Comparison of ENCODE assay signal across 10 cellular contexts in genomic region chr17:32489320-32490100, GRCh38. TPM values are rescaled to one million over a fixed set of nuclear protein-coding genes. Genes with fewer than 3 reads are reported as not detected.
DNase-seq lines count a peak whose midpoint lies in the region; ATAC-seq and TF ChIP-seq lines count a peak whose summit lies in the region.
"Had no signal": no experiment of that assay in that cellular context is flagged by ENCODE, and none has a peak within 500 bp of the region (broad histone marks: within the 10 kb centered on the region; RNA-seq: fewer than 3 reads in every experiment).

No MANE protein-coding gene starts in this region.

- H3K4me3 ChIP-seq in BLaER1 (peak overlapping the region; percentile 88), GM08714 (ENCODE audit: low read length) (peak overlapping the region; percentile 59)
- H3K4me3 ChIP-seq: coronary artery, right atrium auricular region had no signal

- intact Hi-C loops in Calu3 (cut with micrococcal nuclease; ENCODE audit: unreplicated experiment): no loop called here

- DNase-seq in WTC11 (ENCODE audit: low spot score): no peak
- DNase-seq in Calu3: no peak
- no peak for DNase-seq in NCI-H1105 (lab: John Stamatoyannopoulos, UW)
- DNase-seq in NCI-H345 treated with DMSO at 0.1 percent for 48 hours (lab: John Stamatoyannopoulos, UW; ENCODE audit: unreplicated experiment): no peak

- ATAC-seq in WTC11 (no peak), GM18858 (IDR thresholded peaks at IDR 0.05; ENCODE audit: unreplicated experiment) (no peak)

- H3K9me3 Mint-ChIP-seq in WTC11 (no peaks in the 10 kb centered on the region), Calu3 (ENCODE audit: low read depth, unreplicated experiment) (no peaks in the 10 kb centered on the region)

- peaks cover 80% of the 10 kb centered on the region for H3K4me1 ChIP-seq in BLaER1

- peak overlapping the region; percentile 92; the same call in 1 of the 2 replicates for H3K9ac ChIP-seq in BLaER1

- H3K27me3 Mint-ChIP-seq in WTC11 (ENCODE audit: low read depth): no peaks in the 10 kb centered on the region
- H3K27me3 Mint-ChIP-seq in Calu3 (ENCODE audit: unreplicated experiment): no peaks in the 10 kb centered on the region

- H3K27ac ChIP-seq in BLaER1 (0 out of 2 replicates have a peak overlapping the region, but pooled peaks have one; percentile 16), layer of hippocampus (ENCODE audit: low read depth, low read length) (peak overlapping the region; percentile 30)
- H3K27ac ChIP-seq: coronary artery, right atrium auricular region had no signal

- H4K20me1 ChIP-seq in BLaER1: peaks cover 45% of the 10 kb centered on the region

- peaks cover 47% of the 10 kb centered on the region for H3K4me1 Mint-ChIP-seq in WTC11
- peaks cover 17% of the 10 kb centered on the region for H3K4me1 Mint-ChIP-seq in Calu3 (ENCODE audit: low read depth, unreplicated experiment)

- no peak overlapping the region for H3K27ac Mint-ChIP-seq in WTC11
- H3K27ac Mint-ChIP-seq in Calu3 (ENCODE audit: unreplicated experiment): no peak overlapping the region

- H3K36me3 Mint-ChIP-seq in WTC11 (peaks cover 20% of the 10 kb centered on the region), Calu3 (ENCODE audit: insufficient read depth, unreplicated experiment) (peaks cover 28% of the 10 kb centered on the region)

- H3K9me3 ChIP-seq in BLaER1: no peaks in the 10 kb centered on the region
- H3K9me3 ChIP-seq: right atrium auricular region had no signal

- no TSS peak for BruUV-seq in Calu3 (replicated peaks; lab: Mats Ljungman, UMichigan)

- H3K4me3 Mint-ChIP-seq in WTC11: peak overlapping the region; percentile 38
- H3K4me3 Mint-ChIP-seq in Calu3 (ENCODE audit: low read depth, unreplicated experiment): no peak overlapping the region

- POLR2A ChIA-PET in WTC11 (lab: Charles Lee): interaction anchor here (1.5 kb wide), 1 partner anchor 28 kb away, joined by 3 read pairs; no protein-coding TSS in a partner anchor

- TF ChIP-seq CTCF in WTC11 (IDR thresholded peaks at IDR 0.05) (no peak), Calu3 (IDR thresholded peaks at IDR 0.05; ENCODE audit: unreplicated experiment) (no peak)

- peaks cover 35% of the 10 kb centered on the region for H3K36me3 ChIP-seq in BLaER1
- H3K36me3 ChIP-seq: right atrium auricular region had no signal

- peak overlapping the region; percentile 82 for H3K4me2 ChIP-seq in BLaER1

- H3K27me3 ChIP-seq in BLaER1 (no peaks in the 10 kb centered on the region), layer of hippocampus (ENCODE audit: control insufficient read depth, insufficient read depth, low read length) (no peaks in the 10 kb centered on the region)
- H3K27me3 ChIP-seq: right atrium auricular region had no signal

- CTCF ChIA-PET in WTC11 (lab: Charles Lee): interaction anchor here (4.0 kb wide), 1 partner anchor 45 kb away, joined by 18 read pairs; the partner anchor contains the start of gene PSMD11
- CTCF ChIA-PET in Calu3 (lab: Charles Lee): no interaction called here

TF ChIP-seq in WTC11, 78 proteins besides CTCF, POLR2A, EP300 and RAD21:
- TF ChIP-seq JUN (CRISPR knock-in tag; IDR thresholded peaks at IDR 0.05): no peak
- no peak for TF ChIP-seq NR1H2 (CRISPR knock-in tag; IDR thresholded peaks at IDR 0.05)
- TF ChIP-seq CREB1 (CRISPR knock-in tag; IDR thresholded peaks at IDR 0.05): no peak

RNA-seq across cellular contexts. Expression of gene CDK5R1, which starts 2.7 kb away (rescaled TPM):
- total RNA-seq in WTC11 (2021): 9.0 to 9.9 TPM (median 9.2 TPM) in 3 replicates
- total RNA-seq in Calu3 (2022): 4.0 and 4.3 TPM in 2 replicates

RNA-seq across cellular contexts. Expression of gene PSMD11, which starts 45.2 kb away (rescaled TPM):
- 133 to 155 TPM (median 146 TPM) in 3 replicates for total RNA-seq in WTC11 (2021)
- 152 and 167 TPM in 2 replicates for total RNA-seq in Calu3 (2022)
